In genomic region chr2:197145471-197146056, GRCh38 we compare ENCODE assay signal across 8 cellular contexts.
A peak's percentile ranks its signal among the peaks of the same experiment; 100 is the strongest.
DNase-seq lines count a peak whose midpoint lies in the region; ATAC-seq and TF ChIP-seq lines count a peak whose summit lies in the region.

No MANE protein-coding gene starts in this region.

- peak overlapping the region; percentile 71; the same call in 1 of the 2 replicates for H3K27ac ChIP-seq in C4-2B

- peak; percentile 91 for ATAC-seq in GM18868 (IDR thresholded peaks at IDR 0.05; ENCODE audit: unreplicated experiment)
- ATAC-seq in HG03060 (IDR thresholded peaks at IDR 0.05; ENCODE audit: low read depth, unreplicated experiment), result peak; percentile 96
- ATAC-seq in esophagus mucosa, result peak; percentile 97

- DNase-seq in NOMO-1 (lab: John Stamatoyannopoulos, UW; ENCODE audit: unreplicated experiment in 2 of 2) (peak; percentile 75 to 99), NCI-H1694 (lab: John Stamatoyannopoulos, UW) (no peak), NCI-H146 (lab: John Stamatoyannopoulos, UW) (no peak), NCI-H1930 (lab: John Stamatoyannopoulos, UW) (no peak)

- TF ChIP-seq CTCF in C4-2B (conservative IDR thresholded peaks at IDR 0.05), result no peak

Comparison
In these comparisons a context has a peak if more than half of its experiments do, and no peak if none do; other contexts are left out.
1. DNase-seq: peak in NOMO-1 (2 of 2); none in NCI-H1694 (single experiment), NCI-H146 (single experiment) and NCI-H1930 (0 of 2).
2. Peak in every context shown above with its lines, with median percentiles within 50 percentile points of each other: ATAC-seq.